Comparison of ENCODE assay signal across 16 cellular contexts in the genomic region with DNA sequence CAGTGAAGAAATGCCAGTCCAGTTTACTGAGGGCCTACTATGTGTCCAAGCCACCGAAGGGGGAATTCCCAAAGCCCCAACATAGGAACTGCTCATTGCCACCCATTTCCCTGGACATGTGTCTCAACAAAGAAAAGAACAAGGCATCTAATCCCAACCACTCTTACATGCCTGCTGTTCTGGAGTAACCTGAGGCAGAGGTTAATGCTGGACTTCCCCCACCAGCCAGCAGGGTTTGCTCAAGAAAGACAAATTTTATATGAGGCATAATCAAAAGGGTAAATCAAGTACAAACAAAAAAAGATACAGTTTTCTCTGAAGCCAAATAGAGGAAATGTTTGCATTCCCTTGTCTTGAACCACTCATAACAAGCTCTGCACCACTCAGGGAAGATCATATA. TPM values are rescaled to one million over a fixed set of nuclear protein-coding genes. Genes with fewer than 3 reads are reported as not detected.
DNase-seq lines count a peak whose midpoint lies in the region; ATAC-seq and TF ChIP-seq lines count a peak whose summit lies in the region.
"Had no signal": no experiment of that assay in that cellular context is flagged by ENCODE, and none has a peak within 500 bp of the region (broad histone marks: within the 10 kb centered on the region; RNA-seq: fewer than 3 reads in every experiment).

No MANE protein-coding gene starts in this region.

- DNase-seq in CD4-positive, alpha-beta T cell, result no peak
- no peak for DNase-seq in WERI-Rb-1
- DNase-seq in fibroblast of villous mesenchyme (ENCODE audit: low read depth), result no peak
- DNase-seq in osteocyte (ENCODE audit: extremely low spot score, unreplicated experiment), result no peak
- no peak for DNase-seq in pons (ENCODE audit: low spot score)
- no peak for DNase-seq in activated T-helper 2 cell treated with anti-CD3 and anti-CD28 coated beads, Interferon-gamma antibody, Interleukin-2, Interleukin-4, amounts not matched to agents 10 μg/mL and 5 μg/mL and 100 μg/mL, durations not matched to agents 14 hours and 24 hours and 36 hours (ENCODE audit: low spot score)
- DNase-seq: activated CD4-positive, alpha-beta T cell treated with anti-CD3 and anti-CD28 coated beads, Interleukin-2, amount 50 U/mL, for 48 hours; activated naive CD8-positive, alpha-beta T cell treated with anti-CD3 and anti-CD28 coated beads for 36 hours; activated T-cell treated with anti-CD3 and anti-CD28 coated beads, Interleukin-2, amount 50 U/mL, for 24 hours; NCI-H1436; NK-92 treated with Interleukin-12 subunit alpha and Interleukin-12 subunit beta, amount 100 ng/mL, for 24 hours; T-helper 1 cell had no signal

- CTCF ChIA-PET in CD4-positive, alpha-beta T cell (lab: Charles Lee), result no interaction called here

- no peaks in the 10 kb centered on the region for H3K9me3 Mint-ChIP-seq in CD4-positive, alpha-beta T cell
- no peaks in the 10 kb centered on the region for H3K9me3 Mint-ChIP-seq in osteocyte (ENCODE audit: unreplicated experiment)
- H3K9me3 Mint-ChIP-seq in activated T-helper 2 cell treated with anti-CD3 and anti-CD28 coated beads, Interferon-gamma antibody, Interleukin-2, Interleukin-4, amounts not matched to agents 10 μg/mL and 5 μg/mL and 100 μg/mL, durations not matched to agents 14 hours and 24 hours and 36 hours, result no peaks in the 10 kb centered on the region
- H3K9me3 Mint-ChIP-seq: activated naive CD8-positive, alpha-beta T cell treated with anti-CD3 and anti-CD28 coated beads for 36 hours; activated T-cell treated with anti-CD3 and anti-CD28 coated beads, Interleukin-2, amount 50 U/mL, for 24 hours; stimulated activated naive CD8-positive, alpha-beta T cell treated with anti-CD3 and anti-CD28 coated beads, Interleukin-15, Interleukin-2, amounts not matched to agents 100 ng/mL and 50 ng/mL, for 24 hours had no signal

- POLR2A ChIA-PET in CD4-positive, alpha-beta T cell (lab: Charles Lee), result no interaction called here

- H3K4me3 Mint-ChIP-seq in CD4-positive, alpha-beta T cell, result peak overlapping the region; percentile 21
- peak overlapping the region; percentile 26 for H3K4me3 Mint-ChIP-seq in osteocyte (ENCODE audit: unreplicated experiment)
- H3K4me3 Mint-ChIP-seq in activated T-helper 2 cell treated with anti-CD3 and anti-CD28 coated beads, Interferon-gamma antibody, Interleukin-2, Interleukin-4, amounts not matched to agents 10 μg/mL and 5 μg/mL and 100 μg/mL, durations not matched to agents 14 hours and 24 hours and 36 hours (ENCODE audit: low read depth), result no peak overlapping the region
- H3K4me3 Mint-ChIP-seq: activated naive CD8-positive, alpha-beta T cell treated with anti-CD3 and anti-CD28 coated beads for 36 hours; activated T-cell treated with anti-CD3 and anti-CD28 coated beads, Interleukin-2, amount 50 U/mL, for 24 hours; stimulated activated naive CD8-positive, alpha-beta T cell treated with anti-CD3 and anti-CD28 coated beads, Interleukin-15, Interleukin-2, amounts not matched to agents 100 ng/mL and 50 ng/mL, for 24 hours had no signal

- no peaks in the 10 kb centered on the region for H3K36me3 ChIP-seq in WERI-Rb-1
- H3K36me3 ChIP-seq: breast epithelium had no signal

- intact Hi-C loops in CD4-positive, alpha-beta T cell (cut with DNase I, micrococcal nuclease), result no loop called here
- intact Hi-C loops in activated T-helper 2 cell treated with anti-CD3 and anti-CD28 coated beads, Interferon-gamma antibody, Interleukin-2, Interleukin-4, amounts not matched to agents 10 μg/mL and 5 μg/mL and 100 μg/mL, durations not matched to agents 14 hours and 24 hours and 36 hours (cut with micrococcal nuclease), result no loop called here

- H3K27me3 ChIP-seq in CD4-positive, alpha-beta T cell (ENCODE audit: control insufficient read depth, insufficient read depth, low read length), result peaks cover 37% of the 10 kb centered on the region
- peaks cover 4% of the 10 kb centered on the region for H3K27me3 ChIP-seq in WERI-Rb-1 (ENCODE audit: insufficient read depth, low read depth, severe bottlenecking)

- no peak for ATAC-seq in CD4-positive, alpha-beta T cell (ENCODE audit: poor library complexity)
- no peak for ATAC-seq in HG03097 (IDR thresholded peaks at IDR 0.05; ENCODE audit: low FRiP score, unreplicated experiment)
- no peak for ATAC-seq in HG03139 (IDR thresholded peaks at IDR 0.05; ENCODE audit: unreplicated experiment)

- H3K9me3 ChIP-seq in CD4-positive, alpha-beta T cell (ENCODE audit: control insufficient read depth, low read length), result no peaks in the 10 kb centered on the region
- H3K9me3 ChIP-seq in WERI-Rb-1 (ENCODE audit: severe bottlenecking), result no peaks in the 10 kb centered on the region
- H3K9me3 ChIP-seq: breast epithelium had no signal

- H3K27me3 Mint-ChIP-seq in CD4-positive, alpha-beta T cell, result peaks cover 76% of the 10 kb centered on the region
- H3K27me3 Mint-ChIP-seq in osteocyte (ENCODE audit: unreplicated experiment), result peaks cover 37% of the 10 kb centered on the region
- peaks cover 44% of the 10 kb centered on the region for H3K27me3 Mint-ChIP-seq in activated T-helper 2 cell treated with anti-CD3 and anti-CD28 coated beads, Interferon-gamma antibody, Interleukin-2, Interleukin-4, amounts not matched to agents 10 μg/mL and 5 μg/mL and 100 μg/mL, durations not matched to agents 14 hours and 24 hours and 36 hours (ENCODE audit: low read depth)

- no peak overlapping the region for H3K27ac Mint-ChIP-seq in CD4-positive, alpha-beta T cell
- H3K27ac Mint-ChIP-seq in osteocyte (ENCODE audit: unreplicated experiment), result no peak overlapping the region
- no peak overlapping the region for H3K27ac Mint-ChIP-seq in activated T-helper 2 cell treated with anti-CD3 and anti-CD28 coated beads, Interferon-gamma antibody, Interleukin-2, Interleukin-4, amounts not matched to agents 10 μg/mL and 5 μg/mL and 100 μg/mL, durations not matched to agents 14 hours and 24 hours and 36 hours
- H3K27ac Mint-ChIP-seq: activated naive CD8-positive, alpha-beta T cell treated with anti-CD3 and anti-CD28 coated beads for 36 hours; activated T-cell treated with anti-CD3 and anti-CD28 coated beads, Interleukin-2, amount 50 U/mL, for 24 hours; stimulated activated naive CD8-positive, alpha-beta T cell treated with anti-CD3 and anti-CD28 coated beads, Interleukin-15, Interleukin-2, amounts not matched to agents 100 ng/mL and 50 ng/mL, for 24 hours had no signal

- peaks cover 5% of the 10 kb centered on the region for H3K4me1 Mint-ChIP-seq in CD4-positive, alpha-beta T cell (ENCODE audit: low read depth)
- H3K4me1 Mint-ChIP-seq in osteocyte (ENCODE audit: unreplicated experiment), result peaks cover 9% of the 10 kb centered on the region
- H3K4me1 Mint-ChIP-seq in activated T-helper 2 cell treated with anti-CD3 and anti-CD28 coated beads, Interferon-gamma antibody, Interleukin-2, Interleukin-4, amounts not matched to agents 10 μg/mL and 5 μg/mL and 100 μg/mL, durations not matched to agents 14 hours and 24 hours and 36 hours (ENCODE audit: low read depth), result no peaks in the 10 kb centered on the region
- H3K4me1 Mint-ChIP-seq: activated naive CD8-positive, alpha-beta T cell treated with anti-CD3 and anti-CD28 coated beads for 36 hours had no signal

- H3K36me3 Mint-ChIP-seq in CD4-positive, alpha-beta T cell (ENCODE audit: low read depth), result no peaks in the 10 kb centered on the region
- peaks cover 3% of the 10 kb centered on the region for H3K36me3 Mint-ChIP-seq in osteocyte (ENCODE audit: unreplicated experiment)
- H3K36me3 Mint-ChIP-seq in activated T-helper 2 cell treated with anti-CD3 and anti-CD28 coated beads, Interferon-gamma antibody, Interleukin-2, Interleukin-4, amounts not matched to agents 10 μg/mL and 5 μg/mL and 100 μg/mL, durations not matched to agents 14 hours and 24 hours and 36 hours (ENCODE audit: low read depth), result no peaks in the 10 kb centered on the region
- H3K36me3 Mint-ChIP-seq: activated naive CD8-positive, alpha-beta T cell treated with anti-CD3 and anti-CD28 coated beads for 36 hours had no signal

- no peak overlapping the region for H3K27ac ChIP-seq in CD4-positive, alpha-beta T cell (ENCODE audit: low read depth, low read length)
- no peak overlapping the region for H3K27ac ChIP-seq in WERI-Rb-1
- H3K27ac ChIP-seq: breast epithelium had no signal

- H3K4me3 ChIP-seq in WERI-Rb-1 (ENCODE audit: low read depth, low read length) (no peak overlapping the region), fibroblast of villous mesenchyme (ENCODE audit: low read depth, low read length) (no peak overlapping the region)
- H3K4me3 ChIP-seq: breast epithelium had no signal

- no peak for TF ChIP-seq CTCF in CD4-positive, alpha-beta T cell (IDR thresholded peaks at IDR 0.05)
- 0 out of 2 replicates have a peak, but pooled peaks have one; percentile 25 for TF ChIP-seq CTCF in WERI-Rb-1 (IDR thresholded peaks at IDR 0.05; ENCODE audit: low read depth, low read length)
- peak; percentile 9 for TF ChIP-seq CTCF in fibroblast of villous mesenchyme (IDR thresholded peaks at IDR 0.05; ENCODE audit: insufficient read depth, low read depth, low read length)
- peak; percentile 18 for TF ChIP-seq CTCF in osteocyte (IDR thresholded peaks at IDR 0.05)

RNA-seq across cellular contexts. Expression of a gene that starts 4.1 kb away (rescaled TPM):
- total RNA-seq in CD4-positive, alpha-beta T cell, result not detected
- total RNA-seq in fibroblast of villous mesenchyme (0.32 and 0.43 TPM in 2 replicates), osteocyte (10.6 and 15.3 TPM in 2 replicates)
- total RNA-seq in activated T-helper 2 cell treated with anti-CD3 and anti-CD28 coated beads, Interferon-gamma antibody, Interleukin-2, Interleukin-4, amounts not matched to agents 10 μg/mL and 5 μg/mL and 100 μg/mL, durations not matched to agents 14 hours and 24 hours and 36 hours, result not detected in 2 replicates
- total RNA-seq: activated naive CD8-positive, alpha-beta T cell treated with anti-CD3 and anti-CD28 coated beads for 36 hours had no signal
